ENCODE assay signal across 13 cellular contexts in the genomic region with DNA sequence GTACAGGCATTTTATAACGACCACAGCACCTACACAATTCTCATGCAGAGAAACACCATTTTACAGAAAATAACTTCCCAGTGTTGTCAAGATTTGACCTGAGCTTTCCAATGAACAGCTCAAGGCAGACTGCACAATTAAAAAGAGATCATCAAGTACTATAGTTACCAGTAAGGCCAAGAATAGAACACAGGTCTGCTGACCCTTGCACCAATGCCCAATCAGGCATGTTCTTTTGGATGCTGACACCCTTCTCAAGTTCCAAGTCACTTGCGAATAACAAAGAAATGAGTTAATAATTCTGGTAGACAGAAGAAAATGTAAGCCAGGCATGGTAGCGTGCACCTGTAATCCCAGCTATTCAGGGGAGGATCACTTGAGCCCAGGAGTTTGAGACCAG.
A peak's percentile ranks its signal among the peaks of the same experiment; 100 is the strongest.
DNase-seq lines count a peak whose midpoint lies in the region; ATAC-seq, FAIRE-seq and TF ChIP-seq lines count a peak whose summit lies in the region.
"Had no signal": no experiment of that assay in that cellular context is flagged by ENCODE, and none has a peak within 500 bp of the region (broad histone marks: within the 10 kb centered on the region; RNA-seq: fewer than 3 reads in every experiment).

No MANE protein-coding gene starts in this region.

- no peak overlapping the region for H3K18ac ChIP-seq in mesendoderm (ENCODE audit: low read length)

- intact Hi-C loops in GM12878 (cut with micrococcal nuclease; ENCODE audit: unreplicated experiment) (loop anchor here (10.0 kb wide), 1 partner anchor 105 kb away; no protein-coding TSS in a partner anchor), sigmoid colon (cut with DNase I) (loop anchor here (5.0 kb wide), 2 partner anchors 48 to 282 kb away; no protein-coding TSS in a partner anchor)

- H2AK5ac ChIP-seq in mesendoderm (ENCODE audit: low read length) = no peak overlapping the region

- no peak overlapping the region for H4K5ac ChIP-seq in mesendoderm (ENCODE audit: low read length)

- TF ChIP-seq POLR2A in GM12878 (IDR thresholded peaks at IDR 0.05; ENCODE audit: low read depth, low read length) (no peak), sigmoid colon (IDR thresholded peaks at IDR 0.05) (no peak)

- H3K79me1 ChIP-seq in mesendoderm (ENCODE audit: low read length) = peaks cover 25% of the 10 kb centered on the region

- in situ Hi-C loops in Caki2 (cut with HindIII; ENCODE audit: low pct_unique_long_range_greater_than_20kb, low sequenced_read_pairs) = no loop called here
- in situ Hi-C loops in GM12878 (cut with MboI) = no loop called here

- 0 out of 2 replicates have a peak, but pooled peaks cover 4% of the 10 kb centered on the region for H4K20me1 ChIP-seq in GM12878 (ENCODE audit: control insufficient read depth, insufficient read depth)

- RAD21 ChIA-PET in GM12878 (lab: Charles Lee; ENCODE audit: unreplicated experiment) = interaction anchor here (0.9 to 1.9 kb wide), 8 partner anchors 10 to 114 kb away, joined by 3 to 6 read pairs (median 4); no protein-coding TSS in a partner anchor

- no peak overlapping the region for H3K4ac ChIP-seq in mesendoderm (ENCODE audit: low read depth, low read length)

- no peak for TF ChIP-seq EP300 in GM12878 (IDR thresholded peaks at IDR 0.05; ENCODE audit: borderline replicate concordance in 1 of 2, control insufficient read depth in 1 of 2, low read depth in 2 of 2, low read length in 2 of 2)
- no peak for TF ChIP-seq EP300 in sigmoid colon (IDR thresholded peaks at IDR 0.05)

- no peak overlapping the region for H2AFZ ChIP-seq in GM12878 (ENCODE audit: control insufficient read depth, low read depth, low read length)

- H3K9ac ChIP-seq in GM12878 (ENCODE audit: control insufficient read depth, insufficient read depth, low read length) (no peak overlapping the region), mesendoderm (ENCODE audit: low read length) (no peak overlapping the region)

- no peak for FAIRE-seq in GM12878 (lab: Jason Lieb, UNC)

- POLR2A ChIA-PET in GM12878 (lab: Charles Lee) = interaction anchor here (1.1 to 4.3 kb wide), 2 partner anchors 11 kb away, joined by 6 to 14 read pairs; no protein-coding TSS in a partner anchor

- no TSS peak for BruUV-seq in GM12878 (replicated peaks; lab: Mats Ljungman, UMichigan)

- no peak for ATAC-seq in GM12878
- no peak for ATAC-seq in esophagus mucosa

- H2BK15ac ChIP-seq in mesendoderm (replicated peaks; ENCODE audit: low read depth) = no peak overlapping the region

- no peak overlapping the region for H3K23ac ChIP-seq in mesendoderm (ENCODE audit: low read length)

- CTCF ChIA-PET in GM12878 (lab: Yijun Ruan, JAX) = interaction anchor here (0.9 to 2.5 kb wide), 10 partner anchors 9 to 307 kb away, joined by 3 to 14 read pairs (median 5); no protein-coding TSS in a partner anchor

- no peak overlapping the region for H2BK120ac ChIP-seq in mesendoderm (ENCODE audit: low read depth, low read length)

- H3K4me3 ChIP-seq in GM12878 (0 out of 2 replicates have a peak overlapping the region, but pooled peaks have one; percentile 19), sigmoid colon (peak overlapping the region; percentile 13 to 96 (median 84)), mesendoderm (ENCODE audit: low read length) (no peak overlapping the region)

- TF ChIP-seq CTCF in GM12878 (IDR thresholded peaks at IDR 0.05 in 2 of 3, conservative IDR thresholded peaks at IDR 0.05 in 1 of 3; ENCODE audit: control insufficient read depth in 2 of 3, extremely low read depth in 1 of 3, insufficient read depth in 1 of 3, low read depth in 3 of 3, low read length in 3 of 3) (no peak), sigmoid colon (IDR thresholded peaks at IDR 0.05) (no peak)

- H4K8ac ChIP-seq in mesendoderm (ENCODE audit: low read depth, low read length) = no peak overlapping the region

- H3K4me2 ChIP-seq in GM12878 (ENCODE audit: control insufficient read depth, insufficient read depth) (no peak overlapping the region), mesendoderm (ENCODE audit: low read length) (no peak overlapping the region)

- H3K79me2 ChIP-seq in GM12878 (ENCODE audit: control insufficient read depth, insufficient read depth, low read length) = peaks cover 26% of the 10 kb centered on the region
- H3K79me2 ChIP-seq in mesendoderm (ENCODE audit: control insufficient read depth, insufficient read depth, low read length) = peaks cover 43% of the 10 kb centered on the region

- peaks cover 14% of the 10 kb centered on the region for H3K4me1 ChIP-seq in GM12878 (ENCODE audit: control insufficient read depth, insufficient read depth, low read length)
- H3K4me1 ChIP-seq in sigmoid colon = peaks cover 0 to 71% (median 65%) of the 10 kb centered on the region in 4 donors
- H3K4me1 ChIP-seq in mesendoderm (ENCODE audit: control insufficient read depth, low read depth, low read length) = peaks cover 22% of the 10 kb centered on the region

- DNase-seq in Caki2 (ENCODE audit: low read depth) (peak; percentile 84), GM12878 (ENCODE audit: low read depth, low spot score) (no peak), kidney glomerular epithelial cell (lab: John Stamatoyannopoulos, UW) (peak; percentile 74), sigmoid colon (no peak), HuH-7.5 (ENCODE audit: low spot score) (no peak), mesendoderm (no peak), cortex of kidney (lab: John Stamatoyannopoulos, UW) (no peak)
- DNase-seq: activated CD4-positive, alpha-beta T cell treated with anti-CD3 and anti-CD28 coated beads for 1 hour; CD4-positive, alpha-beta T cell; MM.1S; NCI-H510A; SIG-M5 had no signal

- no peaks in the 10 kb centered on the region for H3K9me3 ChIP-seq in GM12878 (replicated peaks; ENCODE audit: control insufficient read depth, insufficient read depth, low read length)
- no peaks in the 10 kb centered on the region for H3K9me3 ChIP-seq in sigmoid colon

- H3K27ac ChIP-seq in GM12878 (ENCODE audit: control insufficient read depth, insufficient read depth) (no peak overlapping the region), sigmoid colon (peak overlapping the region; percentile 96 to 100 (median 98)), mesendoderm (ENCODE audit: low read depth, low read length) (no peak overlapping the region)

- no peak overlapping the region for H3K56ac ChIP-seq in mesendoderm (ENCODE audit: low read length)

- no peak overlapping the region for H2BK5ac ChIP-seq in mesendoderm (ENCODE audit: low read length)

- H3K27me3 ChIP-seq in GM12878 (replicated peaks in 1 of 2; ENCODE audit: control insufficient read depth in 2 of 2, insufficient read depth in 2 of 2, low read length in 1 of 2) (no peaks in the 10 kb centered on the region), sigmoid colon (no peaks in the 10 kb centered on the region), mesendoderm (ENCODE audit: insufficient read depth, low read length, poor library complexity) (no peaks in the 10 kb centered on the region)

- TF ChIP-seq RAD21 in GM12878 (IDR thresholded peaks at IDR 0.05; ENCODE audit: insufficient read depth, low read depth, low read length) = no peak

- SMC1A ChIA-PET in GM12878 (lab: Charles Lee; ENCODE audit: uncharacterized antibody, unreplicated experiment) = interaction anchor here (0.5 to 5.3 kb wide), 28 partner anchors 8 to 355 kb away, joined by 3 to 29 read pairs (median 4); no protein-coding TSS in a partner anchor

- WGBS in GM12878 (ENCODE audit: insufficient coverage, insufficient replicate concordance, low lambda C conversion rate, missing lambda C conversion rate) = 96% methylated on average over 3 of the region's 3 CpGs
- WGBS in sigmoid colon, 2 donors = 24 to 65% methylated on average over 3 of the region's 3 CpGs
- no CpG with 5 or more reads among the region's 3 CpGs for WGBS in mesendoderm (ENCODE audit: extremely low coverage, insufficient coverage, low lambda C conversion rate)

- H3K36me3 ChIP-seq in GM12878 (ENCODE audit: control insufficient read depth in 2 of 2, insufficient read depth in 2 of 2, low read length in 1 of 2) = peaks cover 1 to 24% of the 10 kb centered on the region in 2 experiments
- peaks cover 0 to 22% (median 0%) of the 10 kb centered on the region in 4 donors for H3K36me3 ChIP-seq in sigmoid colon
- H3K36me3 ChIP-seq in mesendoderm (ENCODE audit: control insufficient read depth, insufficient read depth, low read length) = no peaks in the 10 kb centered on the region

TF ChIP-seq in GM12878, 131 proteins besides CTCF, POLR2A, EP300 and RAD21 (continues in another document):
- TF ChIP-seq ZNF24 (IDR thresholded peaks at IDR 0.05) (no peak), RBBP5 (conservative IDR thresholded peaks at IDR 0.05) (no peak), EGR1 (IDR thresholded peaks at IDR 0.05; ENCODE audit: borderline replicate concordance in 1 of 2, low read depth in 2 of 2, low read length in 2 of 2) (no peak), SREBF2 (IDR thresholded peaks at IDR 0.05; ENCODE audit: low read length) (no peak)
- TF ChIP-seq, protein P1, sequence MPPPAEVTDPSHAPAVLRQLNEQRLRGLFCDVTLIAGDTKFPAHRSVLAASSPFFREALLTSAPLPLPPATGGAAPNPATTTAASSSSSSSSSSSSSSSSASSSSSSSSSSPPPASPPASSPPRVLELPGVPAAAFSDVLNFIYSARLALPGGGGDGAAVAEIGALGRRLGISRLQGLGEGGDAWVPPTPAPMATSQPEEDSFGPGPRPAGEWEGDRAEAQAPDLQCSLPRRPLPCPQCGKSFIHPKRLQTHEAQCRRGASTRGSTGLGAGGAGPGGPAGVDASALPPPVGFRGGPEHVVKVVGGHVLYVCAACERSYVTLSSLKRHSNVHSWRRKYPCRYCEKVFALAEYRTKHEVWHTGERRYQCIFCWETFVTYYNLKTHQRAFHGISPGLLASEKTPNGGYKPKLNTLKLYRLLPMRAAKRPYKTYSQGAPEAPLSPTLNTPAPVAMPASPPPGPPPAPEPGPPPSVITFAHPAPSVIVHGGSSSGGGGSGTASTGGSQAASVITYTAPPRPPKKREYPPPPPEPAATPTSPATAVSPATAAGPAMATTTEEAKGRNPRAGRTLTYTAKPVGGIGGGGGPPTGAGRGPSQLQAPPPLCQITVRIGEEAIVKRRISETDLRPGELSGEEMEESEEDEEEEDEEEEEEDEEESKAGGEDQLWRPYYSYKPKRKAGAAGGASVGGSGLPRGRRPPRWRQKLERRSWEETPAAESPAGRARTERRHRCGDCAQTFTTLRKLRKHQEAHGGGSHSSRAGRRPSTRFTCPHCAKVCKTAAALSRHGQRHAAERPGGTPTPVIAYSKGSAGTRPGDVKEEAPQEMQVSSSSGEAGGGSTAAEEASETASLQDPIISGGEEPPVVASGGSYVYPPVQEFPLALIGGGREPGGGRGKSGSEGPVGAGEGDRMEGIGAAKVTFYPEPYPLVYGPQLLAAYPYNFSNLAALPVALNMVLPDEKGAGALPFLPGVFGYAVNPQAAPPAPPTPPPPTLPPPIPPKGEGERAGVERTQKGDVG (CRISPR knock-in tag; IDR thresholded peaks at IDR 0.05) = no peak

Comparison
In these comparisons a context has a peak if more than half of its experiments do, and no peak if none do; other contexts are left out.
1. DNase-seq: peak in Caki2 (single experiment) and kidney glomerular epithelial cell (single experiment); none in GM12878 (single experiment), sigmoid colon (single experiment), HuH-7.5 (single experiment), mesendoderm (single experiment) and cortex of kidney (single experiment).
2. H3K27ac ChIP-seq: peak in sigmoid colon (4 of 4); none in GM12878 (single experiment) and mesendoderm (single experiment).